Comparison of ENCODE assay signal across 8 cellular contexts in the genomic region with DNA sequence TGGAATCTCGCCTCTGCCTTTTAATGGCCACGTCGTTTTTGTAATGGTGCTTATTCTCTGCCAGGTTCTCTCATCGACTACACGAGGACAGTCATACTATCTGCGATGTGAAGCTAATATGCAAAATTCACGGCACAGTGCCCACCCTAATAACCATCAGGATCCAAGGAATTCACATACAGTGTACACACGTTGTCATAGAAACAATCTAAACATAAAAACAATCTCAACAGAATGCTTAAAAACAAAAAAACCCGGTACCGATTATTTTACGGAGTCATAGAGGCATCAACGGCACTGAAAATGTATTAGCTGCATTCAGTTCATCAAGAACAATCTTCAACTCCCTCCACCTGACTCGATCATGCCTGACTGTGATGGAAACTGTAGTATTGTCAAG.
A peak's percentile ranks its signal among the peaks of the same experiment; 100 is the strongest.
DNase-seq lines count a peak whose midpoint lies in the region; ATAC-seq and TF ChIP-seq lines count a peak whose summit lies in the region.

No MANE protein-coding gene starts in this region.

- TF ChIP-seq CTCF in WI38 (IDR thresholded peaks at IDR 0.05; ENCODE audit: low read depth, low read length), result no peak
- no peak for TF ChIP-seq CTCF in retinal pigment epithelial cell (conservative IDR thresholded peaks at IDR 0.05; ENCODE audit: low read depth, low read length)

- ATAC-seq in HG02943 (IDR thresholded peaks at IDR 0.05; ENCODE audit: low read depth, unreplicated experiment), result peak; percentile 4
- ATAC-seq in GM18519 (IDR thresholded peaks at IDR 0.05; ENCODE audit: low FRiP score, unreplicated experiment), result no peak

- peak overlapping the region; percentile 67 for H3K4me3 ChIP-seq in WI38 (ENCODE audit: low read depth, low read length)
- H3K4me3 ChIP-seq in retinal pigment epithelial cell (ENCODE audit: low read length), result peak overlapping the region; percentile 86

- DNase-seq in DMS53 (lab: John Stamatoyannopoulos, UW), result peak; percentile 75
- DNase-seq in DMS53 treated with DMSO at 0.1 percent for 48 hours (lab: John Stamatoyannopoulos, UW; ENCODE audit: unreplicated experiment), result no peak
- peak; percentile 22 for DNase-seq in germinal center (ENCODE audit: low spot score)
- DNase-seq in retinal pigment epithelial cell (ENCODE audit: low read depth), result peak; percentile 11
- DNase-seq in activated effector memory CD4-positive, alpha-beta T cell treated with anti-CD3 and anti-CD28 coated beads, Interleukin-2, amount 50 U/mL, for 16 hours, result no peak

Comparison
In these comparisons a context has a peak if more than half of its experiments do, and no peak if none do; other contexts are left out.
1. DNase-seq: peak in DMS53 (single experiment), germinal center (single experiment) and retinal pigment epithelial cell (single experiment); none in DMS53 treated with DMSO at 0.1 percent for 48 hours (single experiment) and activated effector memory CD4-positive, alpha-beta T cell treated with anti-CD3 and anti-CD28 coated beads, Interleukin-2, amount 50 U/mL, for 16 hours (single experiment).